In the genomic region with DNA sequence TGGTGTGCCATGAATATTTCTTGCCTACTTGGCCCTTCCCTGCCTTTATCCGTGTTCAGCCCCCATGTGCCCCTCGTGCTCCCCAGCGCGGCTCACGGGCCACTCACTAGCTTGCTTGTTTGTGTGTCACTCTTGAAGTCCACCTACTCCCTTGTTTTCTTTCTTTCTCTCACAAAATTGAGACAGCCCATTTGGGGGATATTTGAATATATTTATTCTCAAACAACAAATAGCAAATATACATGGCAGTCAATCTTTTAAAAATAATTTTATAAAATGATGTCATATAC, we compare ENCODE assay signal across 17 cellular contexts.
"Had no signal": no experiment of that assay in that cellular context is flagged by ENCODE, and none has a peak within 500 bp of the region (broad histone marks: within the 10 kb centered on the region; RNA-seq: fewer than 3 reads in every experiment).

No MANE protein-coding gene starts in this region.

- H3K4me1 ChIP-seq: right atrium auricular region, transverse colon had no signal

- H3K4me3 ChIP-seq: coronary artery, hepatocyte, mucosa of descending colon, right atrium auricular region, thoracic aorta, transverse colon had no signal

- H3K27ac ChIP-seq: coronary artery, hepatocyte, right atrium auricular region, thoracic aorta, transverse colon had no signal

- H2AFZ ChIP-seq: hepatocyte had no signal

- DNase-seq: effector CD4-positive, alpha-beta T cell; endodermal cell; foreskin melanocyte; left colon; left ventricle myocardium superior; mucosa of descending colon; small intestine; stimulated activated CD4-positive, alpha-beta T cell treated with anti-CD3 and anti-CD28 coated beads, Interleukin-4, amount 100 ng/mL, for 1 hour; stimulated activated CD8-positive, alpha-beta memory T cell treated with anti-CD3 and anti-CD28 coated beads, Interleukin-4, amount 100 ng/mL, for 48 hours; transverse colon had no signal

- H3K27ac Mint-ChIP-seq: endodermal cell; naive thymus-derived CD8-positive, alpha-beta T cell; stimulated activated memory B cell treated with anti-CD40 and anti-IgM and Interleukin-4, amounts not matched to agents 10 μg/mL and 1 μg/mL and 100 μg/mL, for 72 hours; stimulated activated naive CD8-positive, alpha-beta T cell treated with anti-CD3 and anti-CD28 coated beads, Interleukin-15, Interleukin-2, amounts not matched to agents 100 ng/mL and 50 ng/mL, for 24 hours had no signal

- H3K9me3 Mint-ChIP-seq: endodermal cell; stimulated activated memory B cell treated with anti-CD40 and anti-IgM and Interleukin-4, amounts not matched to agents 10 μg/mL and 1 μg/mL and 100 μg/mL, for 72 hours; stimulated activated naive CD8-positive, alpha-beta T cell treated with anti-CD3 and anti-CD28 coated beads, Interleukin-15, Interleukin-2, amounts not matched to agents 100 ng/mL and 50 ng/mL, for 24 hours had no signal

- H3K9me3 ChIP-seq: mucosa of descending colon, thoracic aorta, transverse colon had no signal

- H3K36me3 ChIP-seq: right atrium auricular region, thoracic aorta, transverse colon had no signal

- H3K36me3 Mint-ChIP-seq: naive thymus-derived CD8-positive, alpha-beta T cell; stimulated activated memory B cell treated with anti-CD40 and anti-IgM and Interleukin-4, amounts not matched to agents 10 μg/mL and 1 μg/mL and 100 μg/mL, for 72 hours had no signal

- H3K27me3 ChIP-seq: hepatocyte, right atrium auricular region had no signal

- ATAC-seq: left colon; left ventricle myocardium superior; mucosa of descending colon; naive thymus-derived CD8-positive, alpha-beta T cell; stimulated activated memory B cell treated with anti-CD40 and anti-IgM and Interleukin-4, amounts not matched to agents 10 μg/mL and 1 μg/mL and 100 μg/mL, for 72 hours had no signal

- H3K4me1 Mint-ChIP-seq: stimulated activated memory B cell treated with anti-CD40 and anti-IgM and Interleukin-4, amounts not matched to agents 10 μg/mL and 1 μg/mL and 100 μg/mL, for 72 hours had no signal

- H3K79me2 ChIP-seq: hepatocyte had no signal

- H3K4me2 ChIP-seq: hepatocyte had no signal

- H3K4me3 Mint-ChIP-seq: endodermal cell; naive thymus-derived CD8-positive, alpha-beta T cell; stimulated activated memory B cell treated with anti-CD40 and anti-IgM and Interleukin-4, amounts not matched to agents 10 μg/mL and 1 μg/mL and 100 μg/mL, for 72 hours; stimulated activated naive CD8-positive, alpha-beta T cell treated with anti-CD3 and anti-CD28 coated beads, Interleukin-15, Interleukin-2, amounts not matched to agents 100 ng/mL and 50 ng/mL, for 24 hours had no signal
